In genomic region chr14:66613344-66613743, GRCh38 we compare ENCODE assay signal across 2 cellular contexts.
TF ChIP-seq lines count a peak whose summit lies in the region.

No MANE protein-coding gene starts in this region.

TF ChIP-seq in liver, 16 proteins besides CTCF, POLR2A, EP300 and RAD21 (continued from another document):
- TF ChIP-seq HNF4A (conservative IDR thresholded peaks at IDR 0.05): peak; percentile 26 to 52
- no peak for TF ChIP-seq NR2F2 (IDR thresholded peaks at IDR 0.05)
- TF ChIP-seq TAF1 (conservative IDR thresholded peaks at IDR 0.05): no peak
- TF ChIP-seq RXRA (IDR thresholded peaks at IDR 0.05): peak; percentile 15 to 40
- TF ChIP-seq FOXA1 (IDR thresholded peaks at IDR 0.05): no peak
- no peak for TF ChIP-seq ZBTB33 (IDR thresholded peaks at IDR 0.05)
- no peak for TF ChIP-seq ATF3 (IDR thresholded peaks at IDR 0.05)
- no peak for TF ChIP-seq EGR1 (IDR thresholded peaks at IDR 0.05; ENCODE audit: low read depth in 2 of 2)
- peak; percentile 21 for TF ChIP-seq FOXA2 (IDR thresholded peaks at IDR 0.05)
- TF ChIP-seq JUND (IDR thresholded peaks at IDR 0.05): no peak
- TF ChIP-seq HNF4G (IDR thresholded peaks at IDR 0.05): peak; percentile 8

TF ChIP-seq in HepG2, 621 proteins besides CTCF, POLR2A, EP300 and RAD21 (continued from another document):
- no peak for TF ChIP-seq AKNA (CRISPR knock-in tag; IDR thresholded peaks at IDR 0.05; ENCODE audit: borderline replicate concordance)
- TF ChIP-seq GPBP1L1 (CRISPR knock-in tag; IDR thresholded peaks at IDR 0.05): no peak
- no peak for TF ChIP-seq ZNF121 (CRISPR knock-in tag; IDR thresholded peaks at IDR 0.05)
- TF ChIP-seq BRD4 (CRISPR knock-in tag; IDR thresholded peaks at IDR 0.05): no peak
- no peak for TF ChIP-seq LCORL (IDR thresholded peaks at IDR 0.05)
- TF ChIP-seq LCORL (CRISPR knock-in tag; IDR thresholded peaks at IDR 0.05): no peak
TF ChIP-seq in HepG2: peak in this region for 0.
